8 cellular contexts compared by ENCODE assay signal in genomic region chr1:19715334-19716203, GRCh38. TPM values are rescaled to one million over a fixed set of nuclear protein-coding genes. Genes with fewer than 3 reads are reported as not detected.
A peak's percentile ranks its signal among the peaks of the same experiment; 100 is the strongest.
DNase-seq lines count a peak whose midpoint lies in the region; ATAC-seq and TF ChIP-seq lines count a peak whose summit lies in the region.

No MANE protein-coding gene starts in this region.

- no peaks in the 10 kb centered on the region for H3K27me3 ChIP-seq in lower lobe of right lung (ENCODE audit: low read depth)

- intact Hi-C loops in lower lobe of right lung (cut with DNase I) = no loop called here

- H3K9me3 ChIP-seq in lower lobe of right lung = no peaks in the 10 kb centered on the region

- TF ChIP-seq CTCF in lower lobe of right lung (IDR thresholded peaks at IDR 0.05) = peak; percentile 86

- H3K4me3 ChIP-seq in lower lobe of right lung = no peak overlapping the region

- DNase-seq in GM03348 (ENCODE audit: low spot score) (peak; percentile 96), HK-2 (ENCODE audit: unreplicated experiment) (peak; percentile 93), NCI-H748 treated with DMSO at 0.1 percent for 48 hours (lab: John Stamatoyannopoulos, UW) (peak; percentile 85), dermis blood vessel endothelial cell (peak; percentile 98), lower lobe of right lung (peak; percentile 94)
- DNase-seq in activated CD4-positive, alpha-beta T cell treated with anti-CD3 and anti-CD28 coated beads, Interleukin-2, amount 50 U/mL, for 1 hour = peak; percentile 84
- DNase-seq in stimulated activated CD8-positive, alpha-beta memory T cell treated with anti-CD3 and anti-CD28 coated beads, Interleukin-12 subunit alpha, Interleukin-12 subunit beta, amount 100 ng/mL, for 24 hours (ENCODE audit: extremely low read depth) = peak; percentile 72

- no peak overlapping the region for H3K27ac ChIP-seq in lower lobe of right lung

- no peaks in the 10 kb centered on the region for H3K4me1 ChIP-seq in lower lobe of right lung

- ATAC-seq in lower lobe of right lung = peak; percentile 98 to 99
- ATAC-seq in GM18870 (IDR thresholded peaks at IDR 0.05; ENCODE audit: unreplicated experiment) = no peak

- peaks cover 10% of the 10 kb centered on the region for H3K36me3 ChIP-seq in lower lobe of right lung

RNA-seq across cellular contexts. Expression of gene HTR6, which starts 50.9 kb away (rescaled TPM):
- total RNA-seq in dermis blood vessel endothelial cell (not detected in 2 replicates), lower lobe of right lung (not detected)
